Comparison of ENCODE assay signal across 11 cellular contexts in genomic region chr17:17943281-17943984, GRCh38. TPM values are rescaled to one million over a fixed set of nuclear protein-coding genes. Genes with fewer than 3 reads are reported as not detected.
DNase-seq lines count a peak whose midpoint lies in the region; ATAC-seq and TF ChIP-seq lines count a peak whose summit lies in the region.
"Had no signal": no experiment of that assay in that cellular context is flagged by ENCODE, and none has a peak within 500 bp of the region (broad histone marks: within the 10 kb centered on the region; RNA-seq: fewer than 3 reads in every experiment).

No MANE protein-coding gene starts in this region.

- TF ChIP-seq CTCF in chondrocyte (IDR thresholded peaks at IDR 0.05) (no peak), nephron progenitor cell (IDR thresholded peaks at IDR 0.05) (no peak)

- H2AFZ ChIP-seq in ACC112 (ENCODE audit: low read length, unreplicated experiment), result no peak overlapping the region

- H3K27ac Mint-ChIP-seq in chondrocyte (ENCODE audit: unreplicated experiment) (peak overlapping the region; percentile 76), nephron progenitor cell (peak overlapping the region; percentile 2)
- H3K27ac Mint-ChIP-seq: activated naive CD4-positive, alpha-beta T cell treated with anti-CD3 and anti-CD28 coated beads, Interleukin-2, amount 10 ng/mL, durations not matched to agents 7 days and 5 days had no signal

- ATAC-seq in HG03460 (IDR thresholded peaks at IDR 0.05; ENCODE audit: unreplicated experiment), result no peak
- ATAC-seq in HG03175 (IDR thresholded peaks at IDR 0.05; ENCODE audit: unreplicated experiment), result no peak
- no peak for ATAC-seq in GM18868 (IDR thresholded peaks at IDR 0.05; ENCODE audit: unreplicated experiment)

- H3K4me1 ChIP-seq in ACC112 (ENCODE audit: control insufficient read depth, insufficient read depth, low read length, unreplicated experiment) (peaks cover 78% of the 10 kb centered on the region), HUES6 (ENCODE audit: control insufficient read depth, insufficient read depth, low read length) (peaks cover 41% of the 10 kb centered on the region)

- no peaks in the 10 kb centered on the region for H3K27me3 ChIP-seq in ACC112 (ENCODE audit: insufficient read depth, low read length)
- H3K27me3 ChIP-seq in HUES6 (ENCODE audit: control insufficient read depth, insufficient read depth, low read length), result no peaks in the 10 kb centered on the region

- peak overlapping the region; percentile 17 for H3K9ac ChIP-seq in HUES6 (ENCODE audit: low read length)

- H3K27ac ChIP-seq in ACC112 (ENCODE audit: low read depth, low read length), result peak overlapping the region; percentile 54
- no peak overlapping the region for H3K27ac ChIP-seq in HUES6 (ENCODE audit: low read depth, low read length)

- peaks cover 67% of the 10 kb centered on the region for H3K79me2 ChIP-seq in ACC112 (ENCODE audit: control insufficient read depth, insufficient read depth, low read length, unreplicated experiment)

- DNase-seq in chondrocyte (ENCODE audit: low spot score) (no peak), nephron progenitor cell (no peak), KG1 (lab: John Stamatoyannopoulos, UW) (no peak)
- DNase-seq: activated naive CD4-positive, alpha-beta T cell treated with anti-CD3 and anti-CD28 coated beads, Interleukin-2, amount 10 ng/mL, durations not matched to agents 7 days and 5 days; DMS 273 treated with DMSO at 0.1 percent for 48 hours; NCI-H774 had no signal

- H3K9me3 Mint-ChIP-seq in chondrocyte (ENCODE audit: low read depth) (no peaks in the 10 kb centered on the region), nephron progenitor cell (no peaks in the 10 kb centered on the region)
- H3K9me3 Mint-ChIP-seq: activated naive CD4-positive, alpha-beta T cell treated with anti-CD3 and anti-CD28 coated beads, Interleukin-2, amount 10 ng/mL, durations not matched to agents 7 days and 5 days had no signal

- H3K36me3 Mint-ChIP-seq in chondrocyte (ENCODE audit: low read depth) (no peaks in the 10 kb centered on the region), nephron progenitor cell (ENCODE audit: low read depth) (no peaks in the 10 kb centered on the region)
- H3K36me3 Mint-ChIP-seq: activated naive CD4-positive, alpha-beta T cell treated with anti-CD3 and anti-CD28 coated beads, Interleukin-2, amount 10 ng/mL, durations not matched to agents 7 days and 5 days had no signal

- H3K4me3 ChIP-seq in ACC112 (ENCODE audit: low read depth, low read length) (peak overlapping the region; percentile 55; the same call in 1 of the 2 replicates), HUES6 (ENCODE audit: low read depth, low read length) (no peak overlapping the region)

- H3K4me1 Mint-ChIP-seq in chondrocyte (ENCODE audit: low read depth) (peaks cover 81% of the 10 kb centered on the region), nephron progenitor cell (peaks cover 51% of the 10 kb centered on the region)

- H3K36me3 ChIP-seq in ACC112 (ENCODE audit: insufficient read depth, low read length) (no peaks in the 10 kb centered on the region), HUES6 (ENCODE audit: control insufficient read depth, insufficient read depth, low read length) (no peaks in the 10 kb centered on the region)

- no peaks in the 10 kb centered on the region for H3K9me3 ChIP-seq in HUES6 (ENCODE audit: control insufficient read depth, insufficient read depth, low read depth, low read length)

- H3K4me3 Mint-ChIP-seq in chondrocyte (ENCODE audit: unreplicated experiment) (no peak overlapping the region), nephron progenitor cell (peak overlapping the region; percentile 14)
- H3K4me3 Mint-ChIP-seq: activated naive CD4-positive, alpha-beta T cell treated with anti-CD3 and anti-CD28 coated beads, Interleukin-2, amount 10 ng/mL, durations not matched to agents 7 days and 5 days had no signal

- no peaks in the 10 kb centered on the region for H3K27me3 Mint-ChIP-seq in chondrocyte (ENCODE audit: low read depth)
- H3K27me3 Mint-ChIP-seq in nephron progenitor cell (ENCODE audit: low read depth, poor library complexity), result peaks cover 10% of the 10 kb centered on the region
- H3K27me3 Mint-ChIP-seq: activated naive CD4-positive, alpha-beta T cell treated with anti-CD3 and anti-CD28 coated beads, Interleukin-2, amount 10 ng/mL, durations not matched to agents 7 days and 5 days had no signal

RNA-seq across cellular contexts. Expression of gene TOM1L2, which starts 28.8 kb away (rescaled TPM):
- 55.0 to 60.2 TPM (median 56.1 TPM) in 3 replicates for total RNA-seq in chondrocyte

RNA-seq across cellular contexts. Expression of gene DRC3, which starts 29.2 kb away (rescaled TPM):
- total RNA-seq in chondrocyte, result 1.2 to 2.6 TPM (median 1.5 TPM) in 3 replicates
